32 cellular contexts compared by ENCODE assay signal in genomic region chr9:9855503-9856078, GRCh38.
DNase-seq lines count a peak whose midpoint lies in the region; ATAC-seq and TF ChIP-seq lines count a peak whose summit lies in the region.
"Had no signal": no experiment of that assay in that cellular context is flagged by ENCODE, and none has a peak within 500 bp of the region (broad histone marks: within the 10 kb centered on the region; RNA-seq: fewer than 3 reads in every experiment).

No MANE protein-coding gene starts in this region.

- H3K4me3 Mint-ChIP-seq in neural progenitor cell, result no peak overlapping the region
- H3K4me3 Mint-ChIP-seq: activated T-cell treated with anti-CD3 and anti-CD28 coated beads, Interleukin-2, amount 50 U/mL, for 24 hours; brain; immature natural killer cell; natural killer cell had no signal

- no peak overlapping the region for H3K4me2 ChIP-seq in neural progenitor cell
- H3K4me2 ChIP-seq: KMS-11 had no signal

- no peak overlapping the region for H3K27ac Mint-ChIP-seq in neural progenitor cell
- H3K27ac Mint-ChIP-seq: activated T-cell treated with anti-CD3 and anti-CD28 coated beads, Interleukin-2, amount 50 U/mL, for 24 hours; brain; immature natural killer cell; natural killer cell had no signal

- ATAC-seq in HG03354 (IDR thresholded peaks at IDR 0.05; ENCODE audit: poor library complexity, severe bottlenecking, unreplicated experiment) (peak; percentile 57), esophagus mucosa (no peak)
- ATAC-seq: natural killer cell; pancreas; stimulated activated naive CD8-positive, alpha-beta T cell treated with anti-CD3 and anti-CD28 coated beads, Interleukin-15, Interleukin-2, amounts not matched to agents 100 U/mL and 50 U/mL, for 24 hours had no signal

- no peaks in the 10 kb centered on the region for H3K4me1 Mint-ChIP-seq in neural progenitor cell
- H3K4me1 Mint-ChIP-seq: brain, natural killer cell had no signal

- peak overlapping the region; percentile 63 for H2AFZ ChIP-seq in neural progenitor cell (replicated peaks)

- H3K9me3 ChIP-seq in neural progenitor cell (ENCODE audit: low read depth), result no peaks in the 10 kb centered on the region
- H3K9me3 ChIP-seq: esophagus muscularis mucosa, pancreas, right atrium auricular region, thoracic aorta had no signal

- no peaks in the 10 kb centered on the region for H3K36me3 Mint-ChIP-seq in neural progenitor cell
- H3K36me3 Mint-ChIP-seq: brain, immature natural killer cell, natural killer cell had no signal

- H3K27ac ChIP-seq in neural progenitor cell, result no peak overlapping the region
- no peak overlapping the region for H3K27ac ChIP-seq in coronary artery
- H3K27ac ChIP-seq: esophagus muscularis mucosa, KMS-11, pancreas, right atrium auricular region, SK-N-MC, thoracic aorta had no signal

- H3K36me3 ChIP-seq in neural progenitor cell, result no peaks in the 10 kb centered on the region
- H3K36me3 ChIP-seq: esophagus muscularis mucosa, pancreas, right atrium auricular region, thoracic aorta had no signal

- peak; percentile 79 for DNase-seq in DMS53 (lab: John Stamatoyannopoulos, UW)
- peak; percentile 73 for DNase-seq in NCI-H774 (lab: John Stamatoyannopoulos, UW)
- peak; percentile 1 for DNase-seq in neural progenitor cell (ENCODE audit: low spot score)
- no peak for DNase-seq in effector CD8-positive, alpha-beta T cell (lab: John Stamatoyannopoulos, UW)
- DNase-seq in coronary artery (ENCODE audit: low spot score), result no peak
- DNase-seq in NCI-H128 (lab: John Stamatoyannopoulos, UW; ENCODE audit: unreplicated experiment), result no peak
- DNase-seq: activated CD4-positive, alpha-beta T cell treated with anti-CD3 and anti-CD28 coated beads for 4 hours; activated CD8-positive, alpha-beta memory T cell treated with anti-CD3 and anti-CD28 coated beads for 24 hours; activated gamma-delta T cell treated with Interleukin-2 at 50 U/mL for 16 hours; activated T-cell treated with anti-CD3 and anti-CD28 coated beads, Interleukin-2, amount 50 U/mL, for 24 hours; C1 segment of cervical spinal cord; Calu3; effector memory CD4-positive, alpha-beta T cell; EL; foreskin melanocyte; immature natural killer cell; natural killer cell; NCI-H187; NCI-H446 treated with DMSO at 0.1 percent for 48 hours; stimulated activated CD4-positive, alpha-beta T cell treated with anti-CD3 and anti-CD28 coated beads, Interleukin-12 subunit alpha, Interleukin-12 subunit beta, amount 100 ng/mL, for 4 hours; stimulated activated CD4-positive, alpha-beta T cell treated with anti-CD3 and anti-CD28 coated beads, Interleukin-4, amount 100 ng/mL, for 4 hours; stimulated activated naive CD8-positive, alpha-beta T cell treated with anti-CD3 and anti-CD28 coated beads, Interleukin-15, Interleukin-2, amounts not matched to agents 100 U/mL and 50 U/mL, for 24 hours; T-helper 2 cell had no signal

- no peaks in the 10 kb centered on the region for H4K20me1 ChIP-seq in neural progenitor cell (ENCODE audit: low read depth)

- H3F3A ChIP-seq in neural progenitor cell (ENCODE audit: low read depth), result no peaks in the 10 kb centered on the region

- no peaks in the 10 kb centered on the region for H3K27me3 ChIP-seq in neural progenitor cell
- H3K27me3 ChIP-seq: esophagus muscularis mucosa, pancreas, right atrium auricular region had no signal

- H3K27me3 Mint-ChIP-seq in neural progenitor cell (ENCODE audit: insufficient read depth, low read depth), result no peaks in the 10 kb centered on the region
- H3K27me3 Mint-ChIP-seq: activated T-cell treated with anti-CD3 and anti-CD28 coated beads, Interleukin-2, amount 50 U/mL, for 24 hours had no signal

- H3K4me1 ChIP-seq in neural progenitor cell, result no peaks in the 10 kb centered on the region
- H3K4me1 ChIP-seq: esophagus muscularis mucosa, pancreas, right atrium auricular region had no signal

- no peaks in the 10 kb centered on the region for H3K79me2 ChIP-seq in neural progenitor cell (ENCODE audit: low read depth)

- no peaks in the 10 kb centered on the region for H3K9me3 Mint-ChIP-seq in neural progenitor cell
- H3K9me3 Mint-ChIP-seq: brain had no signal

- H3K9ac ChIP-seq in neural progenitor cell, result no peak overlapping the region
- H3K9ac ChIP-seq: KMS-11 had no signal

- no peak overlapping the region for H3K4me3 ChIP-seq in neural progenitor cell
- H3K4me3 ChIP-seq in coronary artery, result no peak overlapping the region
- H3K4me3 ChIP-seq: esophagus muscularis mucosa, pancreas, right atrium auricular region, SK-N-MC, thoracic aorta had no signal

- no peak for TF ChIP-seq CTCF in neural progenitor cell (IDR thresholded peaks at IDR 0.05)
- TF ChIP-seq CTCF in coronary artery (IDR thresholded peaks at IDR 0.05), result no peak

Comparison
In these comparisons a context has a peak if more than half of its experiments do, and no peak if none do; other contexts are left out.
1. DNase-seq: peak in DMS53 (single experiment), NCI-H774 (single experiment) and neural progenitor cell (single experiment); none in effector CD8-positive, alpha-beta T cell (single experiment), coronary artery (single experiment) and NCI-H128 (single experiment).